In the genomic region with DNA sequence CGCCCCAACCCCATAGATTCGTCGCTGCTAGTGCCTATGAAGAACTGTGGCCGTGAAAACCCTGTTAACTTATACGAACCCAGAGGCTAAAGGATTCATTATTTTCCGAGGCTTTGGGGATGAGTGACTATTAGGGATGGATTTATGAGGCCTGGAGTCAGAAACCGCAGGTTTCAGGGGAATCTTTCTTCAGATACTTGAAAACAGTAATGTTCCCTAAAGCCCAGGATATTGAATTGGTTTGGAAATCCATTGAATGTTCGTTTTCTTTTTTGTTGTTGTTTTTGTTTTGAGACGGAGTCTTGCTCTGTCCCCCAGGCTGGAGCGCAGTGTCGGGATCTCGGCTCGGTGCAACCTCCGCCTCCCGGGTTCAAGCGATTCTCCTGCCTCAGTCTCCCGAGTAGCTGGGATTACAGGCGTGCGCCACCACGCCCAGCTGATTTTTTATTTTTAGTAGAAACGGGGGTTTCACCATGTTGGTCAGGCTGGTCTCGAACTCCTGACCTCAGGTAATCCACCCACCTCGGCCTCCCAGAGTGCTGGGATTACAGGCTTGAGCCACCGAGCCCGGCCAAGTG, we compare ENCODE assay signal across 1 cellular context.
TF ChIP-seq lines count a peak whose summit lies in the region.
"Not testable (repeated sequence)": the region's sequence is repeated elsewhere in the genome, so short reads cannot be mapped to it uniquely, and the experiment has no call there.

No MANE protein-coding gene starts in this region.

TF ChIP-seq in K562, 482 proteins besides CTCF, POLR2A, EP300 and RAD21:
- TF ChIP-seq NCOA1 (IDR thresholded peaks at IDR 0.05; ENCODE audit: low read depth) (0 out of 2 replicates have a peak, but pooled peaks have one; percentile 5), NR1H2 (CRISPR knock-in tag; IDR thresholded peaks at IDR 0.05) (0 out of 2 replicates have a peak, but pooled peaks have one; percentile 2), ILF3 (IDR thresholded peaks at IDR 0.05; ENCODE audit: borderline replicate concordance) (peak; percentile 25; the same call in 1 of the 2 replicates), ELF4 (CRISPR knock-in tag; IDR thresholded peaks at IDR 0.05) (0 out of 2 replicates have a peak, but pooled peaks have one; percentile 60), ZNF263 (CRISPR knock-in tag; IDR thresholded peaks at IDR 0.05; ENCODE audit: borderline replicate concordance) (peak; percentile 12; the same call in 1 of the 2 replicates), ADNP (tag; IDR thresholded peaks at IDR 0.05) (peak; percentile 67), ZNF644 (tag; IDR thresholded peaks at IDR 0.05; ENCODE audit: low read depth) (0 out of 2 replicates have a peak, but pooled peaks have one; percentile 9), ARID2 (IDR thresholded peaks at IDR 0.05) (peak; percentile 1; the same call in 1 of the 2 replicates), YY1 (IDR thresholded peaks at IDR 0.05; ENCODE audit: borderline replicate concordance in 1 of 3, control insufficient read depth in 1 of 3, extremely low read depth in 1 of 3, insufficient read depth in 3 of 3, insufficient read length in 1 of 3, insufficient replicate concordance in 2 of 3, low read depth in 1 of 3, low read length in 2 of 3) (peak in 1 of 3 experiments; percentile 11), PHB2 (IDR thresholded peaks at IDR 0.05; ENCODE audit: low read depth) (0 out of 2 replicates have a peak, but pooled peaks have one; percentile 0), CHD1 (IDR thresholded peaks at IDR 0.05; ENCODE audit: low read length) (peak; percentile 88), ZNF12 (CRISPR knock-in tag; IDR thresholded peaks at IDR 0.05) (0 out of 2 replicates have a peak, but pooled peaks have one; percentile 40), NR2C2 (tag; IDR thresholded peaks at IDR 0.05) (peak; percentile 34; the same call in 1 of the 2 replicates)
- TF ChIP-seq, protein P1, sequence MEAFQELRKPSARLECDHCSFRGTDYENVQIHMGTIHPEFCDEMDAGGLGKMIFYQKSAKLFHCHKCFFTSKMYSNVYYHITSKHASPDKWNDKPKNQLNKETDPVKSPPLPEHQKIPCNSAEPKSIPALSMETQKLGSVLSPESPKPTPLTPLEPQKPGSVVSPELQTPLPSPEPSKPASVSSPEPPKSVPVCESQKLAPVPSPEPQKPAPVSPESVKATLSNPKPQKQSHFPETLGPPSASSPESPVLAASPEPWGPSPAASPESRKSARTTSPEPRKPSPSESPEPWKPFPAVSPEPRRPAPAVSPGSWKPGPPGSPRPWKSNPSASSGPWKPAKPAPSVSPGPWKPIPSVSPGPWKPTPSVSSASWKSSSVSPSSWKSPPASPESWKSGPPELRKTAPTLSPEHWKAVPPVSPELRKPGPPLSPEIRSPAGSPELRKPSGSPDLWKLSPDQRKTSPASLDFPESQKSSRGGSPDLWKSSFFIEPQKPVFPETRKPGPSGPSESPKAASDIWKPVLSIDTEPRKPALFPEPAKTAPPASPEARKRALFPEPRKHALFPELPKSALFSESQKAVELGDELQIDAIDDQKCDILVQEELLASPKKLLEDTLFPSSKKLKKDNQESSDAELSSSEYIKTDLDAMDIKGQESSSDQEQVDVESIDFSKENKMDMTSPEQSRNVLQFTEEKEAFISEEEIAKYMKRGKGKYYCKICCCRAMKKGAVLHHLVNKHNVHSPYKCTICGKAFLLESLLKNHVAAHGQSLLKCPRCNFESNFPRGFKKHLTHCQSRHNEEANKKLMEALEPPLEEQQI (IDR thresholded peaks at IDR 0.05): 0 out of 2 replicates have a peak, but pooled peaks have one; percentile 2
- TF ChIP-seq, protein P2, sequence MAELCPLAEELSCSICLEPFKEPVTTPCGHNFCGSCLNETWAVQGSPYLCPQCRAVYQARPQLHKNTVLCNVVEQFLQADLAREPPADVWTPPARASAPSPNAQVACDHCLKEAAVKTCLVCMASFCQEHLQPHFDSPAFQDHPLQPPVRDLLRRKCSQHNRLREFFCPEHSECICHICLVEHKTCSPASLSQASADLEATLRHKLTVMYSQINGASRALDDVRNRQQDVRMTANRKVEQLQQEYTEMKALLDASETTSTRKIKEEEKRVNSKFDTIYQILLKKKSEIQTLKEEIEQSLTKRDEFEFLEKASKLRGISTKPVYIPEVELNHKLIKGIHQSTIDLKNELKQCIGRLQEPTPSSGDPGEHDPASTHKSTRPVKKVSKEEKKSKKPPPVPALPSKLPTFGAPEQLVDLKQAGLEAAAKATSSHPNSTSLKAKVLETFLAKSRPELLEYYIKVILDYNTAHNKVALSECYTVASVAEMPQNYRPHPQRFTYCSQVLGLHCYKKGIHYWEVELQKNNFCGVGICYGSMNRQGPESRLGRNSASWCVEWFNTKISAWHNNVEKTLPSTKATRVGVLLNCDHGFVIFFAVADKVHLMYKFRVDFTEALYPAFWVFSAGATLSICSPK (IDR thresholded peaks at IDR 0.05; ENCODE audit: borderline replicate concordance): 0 out of 2 replicates have a peak, but pooled peaks have one; percentile 76
- TF ChIP-seq, protein P3, sequence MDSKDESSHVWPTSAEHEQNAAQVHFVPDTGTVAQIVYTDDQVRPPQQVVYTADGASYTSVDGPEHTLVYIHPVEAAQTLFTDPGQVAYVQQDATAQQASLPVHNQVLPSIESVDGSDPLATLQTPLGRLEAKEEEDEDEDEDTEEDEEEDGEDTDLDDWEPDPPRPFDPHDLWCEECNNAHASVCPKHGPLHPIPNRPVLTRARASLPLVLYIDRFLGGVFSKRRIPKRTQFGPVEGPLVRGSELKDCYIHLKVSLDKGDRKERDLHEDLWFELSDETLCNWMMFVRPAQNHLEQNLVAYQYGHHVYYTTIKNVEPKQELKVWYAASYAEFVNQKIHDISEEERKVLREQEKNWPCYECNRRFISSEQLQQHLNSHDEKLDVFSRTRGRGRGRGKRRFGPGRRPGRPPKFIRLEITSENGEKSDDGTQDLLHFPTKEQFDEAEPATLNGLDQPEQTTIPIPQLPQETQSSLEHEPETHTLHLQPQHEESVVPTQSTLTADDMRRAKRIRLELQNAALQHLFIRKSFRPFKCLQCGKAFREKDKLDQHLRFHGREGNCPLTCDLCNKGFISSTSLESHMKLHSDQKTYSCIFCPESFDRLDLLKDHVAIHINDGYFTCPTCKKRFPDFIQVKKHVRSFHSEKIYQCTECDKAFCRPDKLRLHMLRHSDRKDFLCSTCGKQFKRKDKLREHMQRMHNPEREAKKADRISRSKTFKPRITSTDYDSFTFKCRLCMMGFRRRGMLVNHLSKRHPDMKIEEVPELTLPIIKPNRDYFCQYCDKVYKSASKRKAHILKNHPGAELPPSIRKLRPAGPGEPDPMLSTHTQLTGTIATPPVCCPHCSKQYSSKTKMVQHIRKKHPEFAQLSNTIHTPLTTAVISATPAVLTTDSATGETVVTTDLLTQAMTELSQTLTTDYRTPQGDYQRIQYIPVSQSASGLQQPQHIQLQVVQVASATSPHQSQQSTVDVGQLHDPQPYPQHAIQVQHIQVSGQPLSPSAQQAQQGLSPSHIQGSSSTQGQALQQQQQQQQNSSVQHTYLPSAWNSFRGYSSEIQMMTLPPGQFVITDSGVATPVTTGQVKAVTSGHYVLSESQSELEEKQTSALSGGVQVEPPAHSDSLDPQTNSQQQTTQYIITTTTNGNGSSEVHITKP (IDR thresholded peaks at IDR 0.05; ENCODE audit: partially characterized antibody): peak; percentile 3
- not testable (repeated sequence) for TF ChIP-seq NR2C2 (CRISPR knock-in tag; IDR thresholded peaks at IDR 0.05)
- TF ChIP-seq, protein P4, sequence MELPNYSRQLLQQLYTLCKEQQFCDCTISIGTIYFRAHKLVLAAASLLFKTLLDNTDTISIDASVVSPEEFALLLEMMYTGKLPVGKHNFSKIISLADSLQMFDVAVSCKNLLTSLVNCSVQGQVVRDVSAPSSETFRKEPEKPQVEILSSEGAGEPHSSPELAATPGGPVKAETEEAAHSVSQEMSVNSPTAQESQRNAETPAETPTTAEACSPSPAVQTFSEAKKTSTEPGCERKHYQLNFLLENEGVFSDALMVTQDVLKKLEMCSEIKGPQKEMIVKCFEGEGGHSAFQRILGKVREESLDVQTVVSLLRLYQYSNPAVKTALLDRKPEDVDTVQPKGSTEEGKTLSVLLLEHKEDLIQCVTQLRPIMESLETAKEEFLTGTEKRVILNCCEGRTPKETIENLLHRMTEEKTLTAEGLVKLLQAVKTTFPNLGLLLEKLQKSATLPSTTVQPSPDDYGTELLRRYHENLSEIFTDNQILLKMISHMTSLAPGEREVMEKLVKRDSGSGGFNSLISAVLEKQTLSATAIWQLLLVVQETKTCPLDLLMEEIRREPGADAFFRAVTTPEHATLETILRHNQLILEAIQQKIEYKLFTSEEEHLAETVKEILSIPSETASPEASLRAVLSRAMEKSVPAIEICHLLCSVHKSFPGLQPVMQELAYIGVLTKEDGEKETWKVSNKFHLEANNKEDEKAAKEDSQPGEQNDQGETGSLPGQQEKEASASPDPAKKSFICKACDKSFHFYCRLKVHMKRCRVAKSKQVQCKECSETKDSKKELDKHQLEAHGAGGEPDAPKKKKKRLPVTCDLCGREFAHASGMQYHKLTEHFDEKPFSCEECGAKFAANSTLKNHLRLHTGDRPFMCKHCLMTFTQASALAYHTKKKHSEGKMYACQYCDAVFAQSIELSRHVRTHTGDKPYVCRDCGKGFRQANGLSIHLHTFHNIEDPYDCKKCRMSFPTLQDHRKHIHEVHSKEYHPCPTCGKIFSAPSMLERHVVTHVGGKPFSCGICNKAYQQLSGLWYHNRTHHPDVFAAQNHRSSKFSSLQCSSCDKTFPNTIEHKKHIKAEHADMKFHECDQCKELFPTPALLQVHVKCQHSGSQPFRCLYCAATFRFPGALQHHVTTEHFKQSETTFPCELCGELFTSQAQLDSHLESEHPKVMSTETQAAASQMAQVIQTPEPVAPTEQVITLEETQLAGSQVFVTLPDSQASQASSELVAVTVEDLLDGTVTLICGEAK (IDR thresholded peaks at IDR 0.05): peak; percentile 49; the same call in 1 of the 2 replicates
- TF ChIP-seq, protein P4 (CRISPR knock-in tag; IDR thresholded peaks at IDR 0.05): not testable (repeated sequence)
